8 cellular contexts compared by ENCODE assay signal in genomic region chr15:40325188-40325587, GRCh38. TPM values are rescaled to one million over a fixed set of nuclear protein-coding genes. Genes with fewer than 3 reads are reported as not detected.
DNase-seq lines count a peak whose midpoint lies in the region; ATAC-seq, FAIRE-seq and TF ChIP-seq lines count a peak whose summit lies in the region.

No MANE protein-coding gene starts in this region.

- H3K4me1 Mint-ChIP-seq in CD8-positive, alpha-beta T cell (ENCODE audit: low read depth): peaks cover 26% of the 10 kb centered on the region
- H3K4me1 Mint-ChIP-seq in osteocyte (ENCODE audit: unreplicated experiment): peaks cover 75% of the 10 kb centered on the region

- H4K8ac ChIP-seq in H1 (ENCODE audit: extremely low read depth, insufficient read depth, low read length): no peak overlapping the region

- H3K18ac ChIP-seq in H1 (ENCODE audit: extremely low read depth, low read length): no peak overlapping the region

- WGBS in H1 (ENCODE audit: extremely low coverage in 1 of 2, insufficient coverage in 1 of 2, insufficient read length in 1 of 2, insufficient replicate concordance in 2 of 2, low coverage in 1 of 2, low lambda C conversion rate in 2 of 2, missing lambda C conversion rate in 1 of 2), 2 experiments: 83% methylated on average over 2 of the region's 2 CpGs; no CpG with 5 or more reads in 1 of the 2 experiments

- no peak overlapping the region for H4K91ac ChIP-seq in H1 (replicated peaks; ENCODE audit: insufficient read length, low read length)

- H3K36me3 ChIP-seq in CD8-positive, alpha-beta T cell (ENCODE audit: insufficient read depth, low read length): no peaks in the 10 kb centered on the region
- peaks cover 23% of the 10 kb centered on the region for H3K36me3 ChIP-seq in NT2/D1 (ENCODE audit: insufficient read depth, insufficient read length, low read length)
- H3K36me3 ChIP-seq in H1 (ENCODE audit: control insufficient read depth in 2 of 4, insufficient read depth in 4 of 4, low read length in 3 of 4): peaks cover 0 to 11% (median 0%) of the 10 kb centered on the region in 4 experiments; a peak in 3 of 8 replicates

- no peak overlapping the region for H4K5ac ChIP-seq in H1 (ENCODE audit: insufficient read length, low read depth, low read length)

- CTCF ChIA-PET in CD8-positive, alpha-beta T cell (lab: Charles Lee): interaction anchor here (0.7 to 21.1 kb wide), 11 partner anchors 9 to 52 kb away, joined by 3 to 497 read pairs (median 4); partner anchors contain the start of genes ANKRD63, CCDC9B and PLCB2
- CTCF ChIA-PET in H1 (lab: Charles Lee; ENCODE audit: partially characterized antibody): interaction anchor here (0.9 to 21.1 kb wide), 9 partner anchors 13 to 169 kb away, joined by 3 to 295 read pairs (median 5); partner anchors contain the start of gene CCDC9B

- H3K23me2 ChIP-seq in H1 (ENCODE audit: low read depth, low read length): peaks cover 13% of the 10 kb centered on the region

- no peak overlapping the region for H2AK5ac ChIP-seq in H1 (ENCODE audit: low read depth, low read length)

- H3K4me3 ChIP-seq in CD8-positive, alpha-beta T cell (ENCODE audit: low read depth, low read length): no peak overlapping the region
- H3K4me3 ChIP-seq in NT2/D1 (ENCODE audit: insufficient read length, low read depth) (peak overlapping the region; percentile 71), H1 (ENCODE audit: extremely low read depth in 1 of 4, insufficient read depth in 2 of 4, low read depth in 3 of 4, low read length in 4 of 4) (peak overlapping the region; percentile 62 to 79 (median 70); a peak in 7 of 8 replicates)

- no peak overlapping the region for H3K27ac ChIP-seq in CD8-positive, alpha-beta T cell (ENCODE audit: low read depth, low read length)
- no peak overlapping the region for H3K27ac ChIP-seq in H1 (ENCODE audit: low read depth, low read length)

- H2BK15ac ChIP-seq in H1 (ENCODE audit: low read length): no peak overlapping the region

- TF ChIP-seq POLR2A in H1 (IDR thresholded peaks at IDR 0.05; ENCODE audit: control extremely low read depth in 1 of 2, low read depth in 2 of 2, low read length in 2 of 2): no peak

- H3K56ac ChIP-seq in H1 (replicated peaks; ENCODE audit: insufficient read length, low read depth, low read length): no peak overlapping the region

- H3K14ac ChIP-seq in H1 (ENCODE audit: insufficient read length): no peak overlapping the region

- no peak overlapping the region for H2AFZ ChIP-seq in H1 (ENCODE audit: low read length)

- no peaks in the 10 kb centered on the region for H3K27me3 ChIP-seq in CD8-positive, alpha-beta T cell (ENCODE audit: insufficient read depth, low read length)
- peaks cover 4% of the 10 kb centered on the region for H3K27me3 ChIP-seq in NT2/D1 (ENCODE audit: insufficient read depth, insufficient read length)
- peaks cover 0 to 20% (median 9%) of the 10 kb centered on the region in 4 experiments; a peak in 4 of 7 replicates for H3K27me3 ChIP-seq in H1 (replicated peaks in 1 of 4; ENCODE audit: control insufficient read depth in 3 of 4, extremely low read depth in 1 of 4, insufficient read depth in 3 of 4, low read length in 3 of 4)

- H2BK5ac ChIP-seq in H1 (ENCODE audit: low read depth, low read length): no peak overlapping the region

- H3K9me3 Mint-ChIP-seq in CD8-positive, alpha-beta T cell: no peaks in the 10 kb centered on the region
- H3K9me3 Mint-ChIP-seq in osteocyte (ENCODE audit: unreplicated experiment): no peaks in the 10 kb centered on the region

- no peak overlapping the region for H3K27ac Mint-ChIP-seq in CD8-positive, alpha-beta T cell
- H3K27ac Mint-ChIP-seq in osteocyte (ENCODE audit: unreplicated experiment): peak overlapping the region; percentile 92

- H3K79me2 ChIP-seq in H1 (ENCODE audit: control insufficient read depth in 1 of 2, insufficient read depth in 2 of 2, low read length in 2 of 2): peaks cover 0 to 14% of the 10 kb centered on the region in 2 experiments; a peak in 3 of 4 replicates

- H2BK120ac ChIP-seq in H1 (replicated peaks; ENCODE audit: low read depth, low read length): no peak overlapping the region

- no peak overlapping the region for H2BK12ac ChIP-seq in H1 (ENCODE audit: low read depth, low read length)

- peak overlapping the region; percentile 80 for H3K4me3 Mint-ChIP-seq in CD8-positive, alpha-beta T cell
- H3K4me3 Mint-ChIP-seq in osteocyte (ENCODE audit: unreplicated experiment): peak overlapping the region; percentile 82

- no peak for TF ChIP-seq RAD21 in H1 (IDR thresholded peaks at IDR 0.05 in 1 of 2, conservative IDR thresholded peaks at IDR 0.05 in 1 of 2; ENCODE audit: low read depth in 2 of 2, low read length in 2 of 2)

- intact Hi-C loops in CD8-positive, alpha-beta T cell (cut with DNase I, micrococcal nuclease): loop anchor here in 1 of 2 experiments (1.0 kb wide), 1 partner anchor 31 kb away; no protein-coding TSS in a partner anchor

- no peaks in the 10 kb centered on the region for H3K27me3 Mint-ChIP-seq in CD8-positive, alpha-beta T cell (ENCODE audit: low read depth)
- no peaks in the 10 kb centered on the region for H3K27me3 Mint-ChIP-seq in osteocyte (ENCODE audit: unreplicated experiment)

- H3K36me3 Mint-ChIP-seq in CD8-positive, alpha-beta T cell: no peaks in the 10 kb centered on the region
- H3K36me3 Mint-ChIP-seq in osteocyte (ENCODE audit: unreplicated experiment): peaks cover 8% of the 10 kb centered on the region

- no peak for TF ChIP-seq CTCF in CD8-positive, alpha-beta T cell (IDR thresholded peaks at IDR 0.05)
- TF ChIP-seq CTCF in H1 (IDR thresholded peaks at IDR 0.05; ENCODE audit: control extremely low read depth in 1 of 3, insufficient read depth in 1 of 3, low read depth in 1 of 3, low read length in 3 of 3): no peak
- no peak for TF ChIP-seq CTCF in osteocyte (IDR thresholded peaks at IDR 0.05)

- no peak overlapping the region for H3K23ac ChIP-seq in H1 (ENCODE audit: insufficient read length)

- H3K4me2 ChIP-seq in H1 (ENCODE audit: insufficient read depth in 1 of 2, low read depth in 2 of 2, low read length in 2 of 2): peak overlapping the region; percentile 79 to 82

- no peak for ATAC-seq in CD8-positive, alpha-beta T cell
- ATAC-seq in HG02973 (IDR thresholded peaks at IDR 0.05; ENCODE audit: unreplicated experiment): no peak
- no peak for ATAC-seq in HG02759 (IDR thresholded peaks at IDR 0.05; ENCODE audit: unreplicated experiment)

- H3K79me1 ChIP-seq in H1 (ENCODE audit: low read depth, low read length): no peaks in the 10 kb centered on the region; the same call in 1 of the 2 replicates

- no peak for TF ChIP-seq EP300 in H1 (IDR thresholded peaks at IDR 0.05; ENCODE audit: borderline replicate concordance in 1 of 2, low read depth in 2 of 2, low read length in 2 of 2)

- H3K4me1 ChIP-seq in CD8-positive, alpha-beta T cell (ENCODE audit: insufficient read depth, low read length): peaks cover 21% of the 10 kb centered on the region
- H3K4me1 ChIP-seq in NT2/D1 (ENCODE audit: insufficient read depth, insufficient read length) (peaks cover 17% of the 10 kb centered on the region), H1 (replicated peaks in 1 of 4; ENCODE audit: control insufficient read depth in 3 of 4, insufficient read depth in 4 of 4, low read length in 3 of 4) (peaks cover 23 to 48% (median 35%) of the 10 kb centered on the region in 4 experiments)

- H3K9ac ChIP-seq in NT2/D1 (ENCODE audit: insufficient read length, low read depth): no peak overlapping the region
- H3K9ac ChIP-seq in H1 (replicated peaks in 1 of 4; ENCODE audit: extremely low read depth in 1 of 4, low read depth in 3 of 4, low read length in 3 of 4): no peak overlapping the region

- H2BK20ac ChIP-seq in H1 (ENCODE audit: low read length): no peak overlapping the region

- no peak overlapping the region for H3K4ac ChIP-seq in H1 (replicated peaks; ENCODE audit: insufficient read length, low read depth, low read length)

- no peak for FAIRE-seq in H1 (lab: Jason Lieb, UNC)

- POLR2A ChIA-PET in CD8-positive, alpha-beta T cell (lab: Charles Lee): interaction anchor here (0.6 to 7.3 kb wide), 5 partner anchors 12 to 61 kb away, joined by 3 to 68 read pairs (median 3); partner anchors contain the start of gene PLCB2
- POLR2A ChIA-PET in H1 (lab: Charles Lee; ENCODE audit: partially characterized antibody): interaction anchor here (0.7 to 5.6 kb wide), 7 partner anchors 12 to 115 kb away, joined by 3 to 66 read pairs (median 3); partner anchors contain the start of gene CCDC9B

- no peaks in the 10 kb centered on the region for H3K9me3 ChIP-seq in CD8-positive, alpha-beta T cell (ENCODE audit: low read length)
- no peaks in the 10 kb centered on the region for H3K9me3 ChIP-seq in NT2/D1 (ENCODE audit: insufficient read depth, low read length)
- no peaks in the 10 kb centered on the region; a peak in 1 of 4 replicates for H3K9me3 ChIP-seq in H1 (ENCODE audit: insufficient read depth in 2 of 2, low read depth in 1 of 2, low read length in 1 of 2)

- DNase-seq in CD8-positive, alpha-beta T cell: no peak
- DNase-seq in NT2/D1 (ENCODE audit: low read depth, low spot score): no peak
- no peak for DNase-seq in H1 (ENCODE audit: low read depth in 1 of 2, low spot score in 2 of 2)
- no peak for DNase-seq in osteocyte (ENCODE audit: extremely low spot score, unreplicated experiment)
- DNase-seq in NCI-H2107 treated with DMSO at 0.1 percent for 48 hours (lab: John Stamatoyannopoulos, UW; ENCODE audit: unreplicated experiment): no peak
- DNase-seq in COR-L47 (lab: John Stamatoyannopoulos, UW): no peak

- no peaks in the 10 kb centered on the region for H4K20me1 ChIP-seq in H1 (replicated peaks in 1 of 2; ENCODE audit: control insufficient read depth in 1 of 2, insufficient read depth in 2 of 2, low read length in 2 of 2)

RNA-seq across cellular contexts. Expression of gene INAFM2, which starts 1.7 kb away (rescaled TPM):
- total RNA-seq in CD8-positive, alpha-beta T cell: 1 to 10 TPM; 4.3 to 8.1 TPM
- 35.1 and 38.2 TPM in 2 replicates for total RNA-seq in H1 (2021; fragmentation: NEBNext Ultra II Directional; extraction: Animal tissue kit (Norgen Biotek cat#: 25700))
- 9.6 and 15.3 TPM in 2 replicates for polyA plus RNA-seq in H1 (2011; rRNA removed)
- polyA plus RNA-seq in H1 (2011; cell fraction: cytosol; rRNA removed): 11.9 TPM
- 9.2 TPM for polyA plus RNA-seq in H1 (2011; cell fraction: nucleus; rRNA removed)
- 16.0 to 31.4 TPM (median 18.6 TPM) in 4 replicates for polyA plus RNA-seq in H1 (2012, experiment 1 of 2)
- polyA plus RNA-seq in H1 (2012, experiment 2 of 2): 19.4 TPM
- 39.7 TPM for polyA plus RNA-seq in H1 (2013, experiment 1 of 2)
- polyA plus RNA-seq in H1 (2013, experiment 2 of 2): 42.5 TPM
- polyA minus RNA-seq in H1 (2011; rRNA and poly(A)+ RNA removed): 8.6 and 10.5 TPM in 2 replicates
- polyA minus RNA-seq in H1 (2011; cell fraction: cytosol; rRNA and poly(A)+ RNA removed): 10.1 TPM
- polyA minus RNA-seq in H1 (2011; cell fraction: nucleus; rRNA and poly(A)+ RNA removed): 14.0 TPM
- total RNA-seq in osteocyte: 69.0 and 70.3 TPM in 2 replicates

RNA-seq across cellular contexts. Expression of gene CCDC9B, which starts 15.6 kb away (rescaled TPM):
- total RNA-seq in CD8-positive, alpha-beta T cell: 1 to 10 TPM in 1 of 2 experiments, under 1 TPM in 1; 0.60 to 1.1 TPM
- 0.33 and 0.78 TPM in 2 replicates for total RNA-seq in H1 (2021; fragmentation: NEBNext Ultra II Directional; extraction: Animal tissue kit (Norgen Biotek cat#: 25700))
- polyA plus RNA-seq in H1 (2011; rRNA removed): 0.45 and 0.63 TPM in 2 replicates
- 0.10 TPM for polyA plus RNA-seq in H1 (2011; cell fraction: cytosol; rRNA removed)
- 0.73 TPM for polyA plus RNA-seq in H1 (2011; cell fraction: nucleus; rRNA removed)
- 0.62 to 1.1 TPM (median 0.85 TPM) in 4 replicates for polyA plus RNA-seq in H1 (2012, experiment 1 of 2)
- polyA plus RNA-seq in H1 (2012, experiment 2 of 2): 0.25 TPM
- 0.71 TPM for polyA plus RNA-seq in H1 (2013, experiment 1 of 2)
- polyA plus RNA-seq in H1 (2013, experiment 2 of 2): 0.50 TPM
- polyA minus RNA-seq in H1 (2011; rRNA and poly(A)+ RNA removed): 0.22 and 0.50 TPM in 2 replicates
- 0.66 TPM for polyA minus RNA-seq in H1 (2011; cell fraction: cytosol; rRNA and poly(A)+ RNA removed)
- polyA minus RNA-seq in H1 (2011; cell fraction: nucleus; rRNA and poly(A)+ RNA removed): 1.8 TPM
- total RNA-seq in osteocyte: 18.0 and 21.6 TPM in 2 replicates

RNA-seq across cellular contexts. Expression of gene PLCB2, which starts 17.5 kb away (rescaled TPM):
- total RNA-seq in CD8-positive, alpha-beta T cell: 100 to 1,000 TPM; 154 to 167 TPM
- 8.4 and 9.4 TPM in 2 replicates for total RNA-seq in H1 (2021; fragmentation: NEBNext Ultra II Directional; extraction: Animal tissue kit (Norgen Biotek cat#: 25700))
- polyA plus RNA-seq in H1 (2011; rRNA removed): 7.2 and 11.3 TPM in 2 replicates
- 10.7 TPM for polyA plus RNA-seq in H1 (2011; cell fraction: cytosol; rRNA removed)
- polyA plus RNA-seq in H1 (2011; cell fraction: nucleus; rRNA removed): 30.4 TPM
- polyA plus RNA-seq in H1 (2012, experiment 1 of 2): 4.1 to 10.7 TPM (median 7.5 TPM) in 4 replicates
- 4.1 TPM for polyA plus RNA-seq in H1 (2012, experiment 2 of 2)
- polyA plus RNA-seq in H1 (2013, experiment 1 of 2): 7.0 TPM
- 7.6 TPM for polyA plus RNA-seq in H1 (2013, experiment 2 of 2)
- polyA minus RNA-seq in H1 (2011; rRNA and poly(A)+ RNA removed): 6.1 and 6.2 TPM in 2 replicates
- polyA minus RNA-seq in H1 (2011; cell fraction: cytosol; rRNA and poly(A)+ RNA removed): 3.7 TPM
- polyA minus RNA-seq in H1 (2011; cell fraction: nucleus; rRNA and poly(A)+ RNA removed): 20.0 TPM
- total RNA-seq in osteocyte: 0.40 and 1.2 TPM in 2 replicates

RNA-seq across cellular contexts. Expression of gene PHGR1, which starts 25.6 kb away (rescaled TPM):
- total RNA-seq in CD8-positive, alpha-beta T cell: not detected
- total RNA-seq in H1 (2021; fragmentation: NEBNext Ultra II Directional; extraction: Animal tissue kit (Norgen Biotek cat#: 25700)): not detected in 2 replicates
- not detected in 2 replicates for polyA plus RNA-seq in H1 (2011; rRNA removed)
- not detected for polyA plus RNA-seq in H1 (2011; cell fraction: cytosol; rRNA removed)
- polyA plus RNA-seq in H1 (2011; cell fraction: nucleus; rRNA removed): not detected
- polyA plus RNA-seq in H1 (2012, experiment 1 of 2): not detected in 4 replicates
- polyA plus RNA-seq in H1 (2012, experiment 2 of 2): not detected
- not detected for polyA plus RNA-seq in H1 (2013, experiment 1 of 2)
- polyA plus RNA-seq in H1 (2013, experiment 2 of 2): not detected
- polyA minus RNA-seq in H1 (2011; rRNA and poly(A)+ RNA removed): not detected in 2 replicates
- polyA minus RNA-seq in H1 (2011; cell fraction: cytosol; rRNA and poly(A)+ RNA removed): not detected
- not detected for polyA minus RNA-seq in H1 (2011; cell fraction: nucleus; rRNA and poly(A)+ RNA removed)
- not detected in 2 replicates for total RNA-seq in osteocyte

RNA-seq across cellular contexts. Expression of gene DISP2, which starts 32.8 kb away (rescaled TPM):
- under 1 TPM; 0.05 to 0.25 TPM for total RNA-seq in CD8-positive, alpha-beta T cell
- total RNA-seq in H1 (2021; fragmentation: NEBNext Ultra II Directional; extraction: Animal tissue kit (Norgen Biotek cat#: 25700)): 1.2 and 3.4 TPM in 2 replicates
- polyA plus RNA-seq in H1 (2011; rRNA removed): 0.45 and 0.72 TPM in 2 replicates
- polyA plus RNA-seq in H1 (2011; cell fraction: cytosol; rRNA removed): 0.36 TPM
- 1.1 TPM for polyA plus RNA-seq in H1 (2011; cell fraction: nucleus; rRNA removed)
- polyA plus RNA-seq in H1 (2012, experiment 1 of 2): 1.3 to 2.7 TPM (median 2.0 TPM) in 4 replicates
- 1.4 TPM for polyA plus RNA-seq in H1 (2012, experiment 2 of 2)
- 4.3 TPM for polyA plus RNA-seq in H1 (2013, experiment 1 of 2)
- polyA plus RNA-seq in H1 (2013, experiment 2 of 2): 4.1 TPM
- polyA minus RNA-seq in H1 (2011; rRNA and poly(A)+ RNA removed): 0.56 and 1.6 TPM in 2 replicates
- 0.73 TPM for polyA minus RNA-seq in H1 (2011; cell fraction: cytosol; rRNA and poly(A)+ RNA removed)
- polyA minus RNA-seq in H1 (2011; cell fraction: nucleus; rRNA and poly(A)+ RNA removed): 2.2 TPM
- total RNA-seq in osteocyte: 1.4 and 1.5 TPM in 2 replicates

Comparison
In these comparisons a context has a peak if more than half of its experiments do, and no peak if none do; other contexts are left out.
1. RNA of gene PLCB2, which starts 17.5 kb away (total RNA-seq): 154 to 167 TPM in CD8-positive, alpha-beta T cell; 8.4 to 9.4 TPM in H1 and 0.40 to 1.2 TPM in osteocyte; every median in the first group is over 10 times any median in the second.